ENCODE assay signal across 1 cellular context in the genomic region with DNA sequence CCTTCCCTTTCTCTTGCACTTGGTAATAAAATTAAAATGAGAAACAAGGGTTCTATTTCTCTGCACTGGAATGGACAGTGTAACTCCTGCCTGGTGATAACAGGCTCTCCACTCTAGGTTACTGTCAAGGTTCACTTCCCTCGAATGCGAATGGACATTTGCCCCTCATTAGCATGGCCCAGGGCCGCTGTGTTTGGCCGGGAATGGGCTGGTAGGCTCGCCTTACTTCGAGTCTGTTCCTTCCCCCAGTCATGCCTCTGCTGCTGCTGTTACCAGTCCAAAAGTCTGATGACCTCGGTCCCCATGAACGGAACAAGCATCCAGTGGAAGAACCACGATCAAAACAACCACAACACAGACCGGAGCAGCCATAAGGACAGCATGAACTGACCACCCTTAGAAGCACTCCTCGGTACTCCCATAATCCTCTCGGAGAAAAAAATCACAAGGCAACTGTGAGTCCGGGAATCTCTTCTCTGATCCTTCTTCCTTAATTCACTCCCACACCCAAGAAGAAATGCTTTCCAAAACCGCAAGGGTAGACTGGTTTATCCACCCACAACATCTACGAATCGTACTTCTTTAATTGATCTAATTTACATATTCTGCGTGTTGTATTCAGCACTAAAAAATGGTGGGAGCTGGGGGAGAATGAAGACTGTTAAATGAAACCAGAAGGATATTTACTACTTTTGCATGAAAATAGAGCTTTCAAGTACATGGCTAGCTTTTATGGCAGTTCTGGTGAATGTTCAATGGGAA.
TF ChIP-seq lines count a peak whose summit lies in the region.

No MANE protein-coding gene starts in this region.

TF ChIP-seq in WTC11, 78 proteins besides CTCF, POLR2A, EP300 and RAD21 (continued from another document):
- TF ChIP-seq, protein P1, sequence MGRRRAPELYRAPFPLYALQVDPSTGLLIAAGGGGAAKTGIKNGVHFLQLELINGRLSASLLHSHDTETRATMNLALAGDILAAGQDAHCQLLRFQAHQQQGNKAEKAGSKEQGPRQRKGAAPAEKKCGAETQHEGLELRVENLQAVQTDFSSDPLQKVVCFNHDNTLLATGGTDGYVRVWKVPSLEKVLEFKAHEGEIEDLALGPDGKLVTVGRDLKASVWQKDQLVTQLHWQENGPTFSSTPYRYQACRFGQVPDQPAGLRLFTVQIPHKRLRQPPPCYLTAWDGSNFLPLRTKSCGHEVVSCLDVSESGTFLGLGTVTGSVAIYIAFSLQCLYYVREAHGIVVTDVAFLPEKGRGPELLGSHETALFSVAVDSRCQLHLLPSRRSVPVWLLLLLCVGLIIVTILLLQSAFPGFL (CRISPR knock-in tag; IDR thresholded peaks at IDR 0.05; ENCODE audit: borderline replicate concordance), result no peak
- TF ChIP-seq KAT7 (CRISPR knock-in tag; IDR thresholded peaks at IDR 0.05; ENCODE audit: borderline replicate concordance), result no peak
- TF ChIP-seq FOXK1 (CRISPR knock-in tag; IDR thresholded peaks at IDR 0.05), result no peak
- TF ChIP-seq, protein P2, sequence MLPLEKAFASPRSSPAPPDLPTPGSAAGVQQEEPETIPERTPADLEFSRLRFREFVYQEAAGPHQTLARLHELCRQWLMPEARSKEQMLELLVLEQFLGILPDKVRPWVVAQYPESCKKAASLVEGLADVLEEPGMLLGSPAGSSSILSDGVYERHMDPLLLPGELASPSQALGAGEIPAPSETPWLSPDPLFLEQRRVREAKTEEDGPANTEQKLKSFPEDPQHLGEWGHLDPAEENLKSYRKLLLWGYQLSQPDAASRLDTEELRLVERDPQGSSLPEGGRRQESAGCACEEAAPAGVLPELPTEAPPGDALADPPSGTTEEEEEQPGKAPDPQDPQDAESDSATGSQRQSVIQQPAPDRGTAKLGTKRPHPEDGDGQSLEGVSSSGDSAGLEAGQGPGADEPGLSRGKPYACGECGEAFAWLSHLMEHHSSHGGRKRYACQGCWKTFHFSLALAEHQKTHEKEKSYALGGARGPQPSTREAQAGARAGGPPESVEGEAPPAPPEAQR (CRISPR knock-in tag; IDR thresholded peaks at IDR 0.05), result no peak
- TF ChIP-seq, protein P3, sequence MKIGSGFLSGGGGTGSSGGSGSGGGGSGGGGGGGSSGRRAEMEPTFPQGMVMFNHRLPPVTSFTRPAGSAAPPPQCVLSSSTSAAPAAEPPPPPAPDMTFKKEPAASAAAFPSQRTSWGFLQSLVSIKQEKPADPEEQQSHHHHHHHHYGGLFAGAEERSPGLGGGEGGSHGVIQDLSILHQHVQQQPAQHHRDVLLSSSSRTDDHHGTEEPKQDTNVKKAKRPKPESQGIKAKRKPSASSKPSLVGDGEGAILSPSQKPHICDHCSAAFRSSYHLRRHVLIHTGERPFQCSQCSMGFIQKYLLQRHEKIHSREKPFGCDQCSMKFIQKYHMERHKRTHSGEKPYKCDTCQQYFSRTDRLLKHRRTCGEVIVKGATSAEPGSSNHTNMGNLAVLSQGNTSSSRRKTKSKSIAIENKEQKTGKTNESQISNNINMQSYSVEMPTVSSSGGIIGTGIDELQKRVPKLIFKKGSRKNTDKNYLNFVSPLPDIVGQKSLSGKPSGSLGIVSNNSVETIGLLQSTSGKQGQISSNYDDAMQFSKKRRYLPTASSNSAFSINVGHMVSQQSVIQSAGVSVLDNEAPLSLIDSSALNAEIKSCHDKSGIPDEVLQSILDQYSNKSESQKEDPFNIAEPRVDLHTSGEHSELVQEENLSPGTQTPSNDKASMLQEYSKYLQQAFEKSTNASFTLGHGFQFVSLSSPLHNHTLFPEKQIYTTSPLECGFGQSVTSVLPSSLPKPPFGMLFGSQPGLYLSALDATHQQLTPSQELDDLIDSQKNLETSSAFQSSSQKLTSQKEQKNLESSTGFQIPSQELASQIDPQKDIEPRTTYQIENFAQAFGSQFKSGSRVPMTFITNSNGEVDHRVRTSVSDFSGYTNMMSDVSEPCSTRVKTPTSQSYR (CRISPR knock-in tag; IDR thresholded peaks at IDR 0.05), result no peak
- TF ChIP-seq IRF2 (CRISPR knock-in tag; IDR thresholded peaks at IDR 0.05; ENCODE audit: borderline replicate concordance, low read depth), result no peak
- no peak for TF ChIP-seq NR2C2 (CRISPR knock-in tag; IDR thresholded peaks at IDR 0.05)
- TF ChIP-seq SOX15 (CRISPR knock-in tag; IDR thresholded peaks at IDR 0.05), result no peak
- TF ChIP-seq, protein P4, sequence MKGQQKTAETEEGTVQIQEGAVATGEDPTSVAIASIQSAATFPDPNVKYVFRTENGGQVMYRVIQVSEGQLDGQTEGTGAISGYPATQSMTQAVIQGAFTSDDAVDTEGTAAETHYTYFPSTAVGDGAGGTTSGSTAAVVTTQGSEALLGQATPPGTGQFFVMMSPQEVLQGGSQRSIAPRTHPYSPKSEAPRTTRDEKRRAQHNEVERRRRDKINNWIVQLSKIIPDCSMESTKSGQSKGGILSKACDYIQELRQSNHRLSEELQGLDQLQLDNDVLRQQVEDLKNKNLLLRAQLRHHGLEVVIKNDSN (CRISPR knock-in tag; IDR thresholded peaks at IDR 0.05), result no peak
- TF ChIP-seq GABPB1 (CRISPR knock-in tag; IDR thresholded peaks at IDR 0.05), result no peak
- no peak for TF ChIP-seq EMX1 (CRISPR knock-in tag; IDR thresholded peaks at IDR 0.05)
- TF ChIP-seq TEAD4 (CRISPR knock-in tag; IDR thresholded peaks at IDR 0.05), result no peak
- TF ChIP-seq, protein P5, sequence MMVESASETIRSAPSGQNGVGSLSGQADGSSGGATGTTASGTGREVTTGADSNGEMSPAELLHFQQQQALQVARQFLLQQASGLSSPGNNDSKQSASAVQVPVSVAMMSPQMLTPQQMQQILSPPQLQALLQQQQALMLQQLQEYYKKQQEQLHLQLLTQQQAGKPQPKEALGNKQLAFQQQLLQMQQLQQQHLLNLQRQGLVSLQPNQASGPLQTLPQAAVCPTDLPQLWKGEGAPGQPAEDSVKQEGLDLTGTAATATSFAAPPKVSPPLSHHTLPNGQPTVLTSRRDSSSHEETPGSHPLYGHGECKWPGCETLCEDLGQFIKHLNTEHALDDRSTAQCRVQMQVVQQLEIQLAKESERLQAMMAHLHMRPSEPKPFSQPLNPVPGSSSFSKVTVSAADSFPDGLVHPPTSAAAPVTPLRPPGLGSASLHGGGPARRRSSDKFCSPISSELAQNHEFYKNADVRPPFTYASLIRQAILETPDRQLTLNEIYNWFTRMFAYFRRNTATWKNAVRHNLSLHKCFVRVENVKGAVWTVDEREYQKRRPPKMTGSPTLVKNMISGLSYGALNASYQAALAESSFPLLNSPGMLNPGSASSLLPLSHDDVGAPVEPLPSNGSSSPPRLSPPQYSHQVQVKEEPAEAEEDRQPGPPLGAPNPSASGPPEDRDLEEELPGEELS (CRISPR knock-in tag; IDR thresholded peaks at IDR 0.05), result no peak
- no peak for TF ChIP-seq ELF4 (CRISPR knock-in tag; IDR thresholded peaks at IDR 0.05; ENCODE audit: low read depth)
TF ChIP-seq in WTC11: peak in this region for 0.
